1 cellular context compared by ENCODE assay signal in genomic region chr3:24142127-24142526, GRCh38.
TF ChIP-seq lines count a peak whose summit lies in the region.

No MANE protein-coding gene starts in this region.

TF ChIP-seq in K562, 482 proteins besides CTCF, POLR2A, EP300 and RAD21 (continued from another document):
- TF ChIP-seq ZNF609 (CRISPR knock-in tag; IDR thresholded peaks at IDR 0.05; ENCODE audit: borderline replicate concordance) (no peak), ZNF318 (IDR thresholded peaks at IDR 0.05; ENCODE audit: borderline replicate concordance in 1 of 2, low read depth in 1 of 2) (no peak), ZNF316 (IDR thresholded peaks at IDR 0.05) (peak; percentile 66; the same call in 1 of the 2 replicates), KDM1A (IDR thresholded peaks at IDR 0.05) (no peak), CC2D1A (IDR thresholded peaks at IDR 0.05) (no peak)
